ENCODE assay signal across 19 cellular contexts in the genomic region with DNA sequence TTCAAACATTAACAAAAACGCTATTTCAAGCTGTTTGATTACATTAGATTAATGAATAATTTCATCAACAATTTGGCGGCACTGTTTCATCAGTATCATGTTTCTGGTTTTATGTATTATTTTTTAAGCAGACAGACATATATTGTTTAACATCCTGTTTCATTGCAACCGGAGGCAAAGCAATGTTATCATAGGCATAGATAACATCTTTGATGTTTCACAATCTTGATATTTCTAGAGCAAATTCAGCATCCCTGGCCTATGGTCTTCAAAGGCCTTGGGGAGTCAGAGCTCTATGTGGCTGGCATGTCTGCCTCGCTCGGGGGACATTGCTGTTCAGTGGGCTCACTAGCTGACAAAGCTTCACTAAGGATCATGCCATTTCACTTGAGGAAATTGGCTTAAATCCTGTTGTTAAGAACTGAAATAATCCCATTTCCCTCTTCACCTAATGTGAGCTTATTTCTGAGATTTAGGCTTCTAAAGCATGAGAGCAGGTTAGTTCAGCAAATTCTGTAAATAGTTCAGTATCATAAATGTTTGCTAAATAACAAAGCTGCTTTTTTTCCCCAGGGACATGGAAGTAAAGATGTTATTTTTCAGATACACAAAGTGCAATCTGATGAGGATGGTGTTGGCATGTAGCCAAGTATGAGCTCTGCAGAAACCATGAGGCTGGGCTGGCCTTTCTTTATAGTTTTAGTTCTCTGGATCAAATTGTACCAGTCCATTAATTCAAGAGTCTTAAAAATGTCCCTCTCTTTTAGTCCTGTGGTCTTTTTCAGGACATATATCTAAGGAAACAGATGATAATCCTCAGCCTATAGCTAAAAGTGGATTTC.
A peak's percentile ranks its signal among the peaks of the same experiment; 100 is the strongest.
DNase-seq lines count a peak whose midpoint lies in the region.
"Had no signal": no experiment of that assay in that cellular context is flagged by ENCODE, and none has a peak within 500 bp of the region (broad histone marks: within the 10 kb centered on the region; RNA-seq: fewer than 3 reads in every experiment).

No MANE protein-coding gene starts in this region.

- peak; percentile 38 for DNase-seq in NCI-H2227 treated with DMSO at 0.1 percent for 48 hours (lab: John Stamatoyannopoulos, UW)
- DNase-seq in NCI-H2227 (lab: John Stamatoyannopoulos, UW; ENCODE audit: unreplicated experiment) = no peak
- DNase-seq in NCI-H146 treated with DMSO at 0.1 percent for 48 hours (lab: John Stamatoyannopoulos, UW; ENCODE audit: unreplicated experiment) = peak; percentile 80
- peak; percentile 4 for DNase-seq in cerebellar cortex (ENCODE audit: low spot score)
- DNase-seq in retina = peak; percentile 9
- DNase-seq in activated naive CD4-positive, alpha-beta T cell (lab: John Stamatoyannopoulos, UW) = no peak
- no peak for DNase-seq in effector CD8-positive, alpha-beta T cell (lab: John Stamatoyannopoulos, UW)
- no peak for DNase-seq in NCI-H2107 treated with DMSO at 0.1 percent for 48 hours (lab: John Stamatoyannopoulos, UW; ENCODE audit: unreplicated experiment)
- DNase-seq: ACHN; activated B cell treated with CpG ODN at 0.5 μM for 24 hours; CD4-positive, alpha-beta memory T cell; cerebellar nuclear complex; GM23248; immature natural killer cell; Kasumi-1; NCI-H1694; NK-92 treated with Interleukin-12 subunit alpha and Interleukin-12 subunit beta, amount 100 ng/mL, for 24 hours; T-helper 1 cell; uterus had no signal

Comparison
In these comparisons a context has a peak if more than half of its experiments do, and no peak if none do; other contexts are left out.
1. DNase-seq: peak in NCI-H2227 treated with DMSO at 0.1 percent for 48 hours (single experiment), NCI-H146 treated with DMSO at 0.1 percent for 48 hours (single experiment), cerebellar cortex (single experiment) and retina (single experiment); none in NCI-H2227 (single experiment), activated naive CD4-positive, alpha-beta T cell (0 of 4), effector CD8-positive, alpha-beta T cell (single experiment) and NCI-H2107 treated with DMSO at 0.1 percent for 48 hours (single experiment).